In genomic region chr19:39507715-39508364, GRCh38 we compare ENCODE assay signal across 9 cellular contexts. TPM values are rescaled to one million over a fixed set of nuclear protein-coding genes. Genes with fewer than 3 reads are reported as not detected.
A peak's percentile ranks its signal among the peaks of the same experiment; 100 is the strongest.
DNase-seq lines count a peak whose midpoint lies in the region; ATAC-seq and TF ChIP-seq lines count a peak whose summit lies in the region.
"Had no signal": no experiment of that assay in that cellular context is flagged by ENCODE, and none has a peak within 500 bp of the region (broad histone marks: within the 10 kb centered on the region; RNA-seq: fewer than 3 reads in every experiment).

No MANE protein-coding gene starts in this region.

- H3K4me3 ChIP-seq in AG04450 (ENCODE audit: low read depth, low read length) (peak overlapping the region; percentile 60), left lung (peak overlapping the region; percentile 11 to 34)

- intact Hi-C loops in left lung (cut with DNase I), result no loop called here

- no peaks in the 10 kb centered on the region for H3K36me3 Mint-ChIP-seq in HFFc6 (ENCODE audit: low read depth)
- peaks cover 2% of the 10 kb centered on the region for H3K36me3 Mint-ChIP-seq in activated naive CD8-positive, alpha-beta T cell treated with anti-CD3 and anti-CD28 coated beads, Interleukin-2, amount 50 U/mL, for 24 hours (ENCODE audit: low read depth)

- H3K27me3 ChIP-seq in AG04450 (ENCODE audit: control insufficient read depth, insufficient read depth, low read length), result peaks cover 24% of the 10 kb centered on the region
- peaks cover 39 to 99% of the 10 kb centered on the region in 2 donors for H3K27me3 ChIP-seq in left lung

- no peaks in the 10 kb centered on the region for H3K9me3 Mint-ChIP-seq in HFFc6
- no peaks in the 10 kb centered on the region for H3K9me3 Mint-ChIP-seq in activated naive CD8-positive, alpha-beta T cell treated with anti-CD3 and anti-CD28 coated beads, Interleukin-2, amount 50 U/mL, for 24 hours

- TF ChIP-seq CTCF in AG04450 (IDR thresholded peaks at IDR 0.05; ENCODE audit: low read depth, low read length) (no peak), HFFc6 (IDR thresholded peaks at IDR 0.05) (no peak), left lung (IDR thresholded peaks at IDR 0.05) (no peak)

- H3K27me3 Mint-ChIP-seq in HFFc6 (ENCODE audit: insufficient read depth), result peaks cover 42% of the 10 kb centered on the region
- peaks cover 49% of the 10 kb centered on the region for H3K27me3 Mint-ChIP-seq in activated naive CD8-positive, alpha-beta T cell treated with anti-CD3 and anti-CD28 coated beads, Interleukin-2, amount 50 U/mL, for 24 hours

- CTCF ChIA-PET in AG04450 (lab: Charles Lee), result no interaction called here

- peaks cover 8% of the 10 kb centered on the region; the same call in 1 of the 2 replicates for H3K4me1 Mint-ChIP-seq in HFFc6 (ENCODE audit: low read depth)
- H3K4me1 Mint-ChIP-seq in activated naive CD8-positive, alpha-beta T cell treated with anti-CD3 and anti-CD28 coated beads, Interleukin-2, amount 50 U/mL, for 24 hours, result peaks cover 22% of the 10 kb centered on the region

- no peaks in the 10 kb centered on the region for H3K36me3 ChIP-seq in left lung
- H3K36me3 ChIP-seq: transverse colon had no signal

- DNase-seq in AG04450 (ENCODE audit: low read depth, low spot score) (no peak), HFFc6 (no peak), left lung (no peak), 8988T (no peak), AG08395 (ENCODE audit: low spot score) (no peak)
- DNase-seq in activated naive CD8-positive, alpha-beta T cell treated with anti-CD3 and anti-CD28 coated beads, Interleukin-2, amount 50 U/mL, for 24 hours, result no peak
- DNase-seq: transverse colon had no signal

- H3K4me1 ChIP-seq in left lung, result peaks cover 0 to 12% of the 10 kb centered on the region in 2 donors

- POLR2A ChIA-PET in AG04450 (lab: Yijun Ruan, JAX), result interaction anchor here (1.0 to 1.2 kb wide), 2 partner anchors 63 to 72 kb away, joined by 4 read pairs; partner anchors contain the start of genes RPS16 and SUPT5H

- H3K4me3 Mint-ChIP-seq in HFFc6, result peak overlapping the region; percentile 72
- peak overlapping the region; percentile 80 for H3K4me3 Mint-ChIP-seq in activated naive CD8-positive, alpha-beta T cell treated with anti-CD3 and anti-CD28 coated beads, Interleukin-2, amount 50 U/mL, for 24 hours

- H3K27ac ChIP-seq in AG04450 (ENCODE audit: low read depth, low read length), result no peak overlapping the region
- H3K27ac ChIP-seq in left lung, result no peak overlapping the region
- H3K27ac ChIP-seq: transverse colon had no signal

- H3K9me3 ChIP-seq in AG04450 (ENCODE audit: control insufficient read depth, insufficient read depth, low read length), result peaks cover 5% of the 10 kb centered on the region; the same call in 1 of the 2 replicates
- no peaks in the 10 kb centered on the region for H3K9me3 ChIP-seq in left lung
- H3K9me3 ChIP-seq: transverse colon had no signal

- no peak overlapping the region for H3K27ac Mint-ChIP-seq in HFFc6
- H3K27ac Mint-ChIP-seq in activated naive CD8-positive, alpha-beta T cell treated with anti-CD3 and anti-CD28 coated beads, Interleukin-2, amount 50 U/mL, for 24 hours, result peak overlapping the region; percentile 42

- ATAC-seq in activated naive CD8-positive, alpha-beta T cell treated with anti-CD3 and anti-CD28 coated beads, Interleukin-2, amount 50 U/mL, for 24 hours, result no peak
- ATAC-seq in left lung (no peak), HG03460 (IDR thresholded peaks at IDR 0.05; ENCODE audit: unreplicated experiment) (no peak), HG03439 (IDR thresholded peaks at IDR 0.05; ENCODE audit: unreplicated experiment) (no peak)

RNA-seq across cellular contexts. Expression of gene SELENOV, which starts 7.1 kb away (rescaled TPM):
- polyA plus RNA-seq in AG04450 (2011; rRNA removed), result not detected in 2 replicates
- polyA minus RNA-seq in AG04450 (2011; rRNA and poly(A)+ RNA removed), result not detected in 2 replicates
- total RNA-seq in HFFc6 (2021; fragmentation: NEBNext Ultra II Directional; extraction: Animal tissue kit (Norgen Biotek cat#: 25700)), result not detected
- not detected for total RNA-seq in left lung
- total RNA-seq: transverse colon had no signal

RNA-seq across cellular contexts. Expression of gene DLL3, which starts 9.1 kb away (rescaled TPM):
- polyA plus RNA-seq in AG04450 (2011; rRNA removed), result 0.47 and 0.58 TPM in 2 replicates
- polyA minus RNA-seq in AG04450 (2011; rRNA and poly(A)+ RNA removed), result 0.18 TPM in 1 of 2 replicates, not detected in the other
- under 1 TPM in 2 of 6 experiments, not detected in 4; 0.38 to 0.45 TPM for total RNA-seq in HFFc6 (2021; fragmentation: NEBNext Ultra II Directional; extraction: Animal tissue kit (Norgen Biotek cat#: 25700))
- total RNA-seq in left lung, result under 1 TPM in 1 of 2 donors, not detected in 1; 0.12 TPM
- total RNA-seq: transverse colon had no signal

RNA-seq across cellular contexts. Expression of gene EID2B, which starts 24.8 kb away (rescaled TPM):
- polyA plus RNA-seq in AG04450 (2011; rRNA removed), result 2.3 and 3.1 TPM in 2 replicates
- 0.70 and 1.1 TPM in 2 replicates for polyA minus RNA-seq in AG04450 (2011; rRNA and poly(A)+ RNA removed)
- 1 to 10 TPM; 2.2 to 3.7 (median 3.3) TPM for total RNA-seq in HFFc6 (2021; fragmentation: NEBNext Ultra II Directional; extraction: Animal tissue kit (Norgen Biotek cat#: 25700))
- 1 to 10 TPM; 2.0 to 3.0 TPM for total RNA-seq in left lung

RNA-seq across cellular contexts. Expression of gene TIMM50, which starts 27.2 kb away (rescaled TPM):
- 58.9 and 75.0 TPM in 2 replicates for polyA plus RNA-seq in AG04450 (2011; rRNA removed)
- polyA minus RNA-seq in AG04450 (2011; rRNA and poly(A)+ RNA removed), result 66.5 and 67.2 TPM in 2 replicates
- 100 to 1,000 TPM in 1 of 6 experiments, 10 to 100 TPM in 5; 86.2 to 104 (median 92.5) TPM for total RNA-seq in HFFc6 (2021; fragmentation: NEBNext Ultra II Directional; extraction: Animal tissue kit (Norgen Biotek cat#: 25700))
- total RNA-seq in left lung, result 10 to 100 TPM; 46.0 to 60.3 TPM

RNA-seq across cellular contexts. Expression of gene EID2, which starts 32.1 kb away (rescaled TPM):
- 11.3 and 11.5 TPM in 2 replicates for polyA plus RNA-seq in AG04450 (2011; rRNA removed)
- 3.1 and 4.2 TPM in 2 replicates for polyA minus RNA-seq in AG04450 (2011; rRNA and poly(A)+ RNA removed)
- 10 to 100 TPM; 18.4 to 23.4 (median 19.0) TPM for total RNA-seq in HFFc6 (2021; fragmentation: NEBNext Ultra II Directional; extraction: Animal tissue kit (Norgen Biotek cat#: 25700))
- 10 to 100 TPM; 16.6 to 16.8 TPM for total RNA-seq in left lung
